In genomic region chr18:49910019-49910418, GRCh38 we compare ENCODE assay signal across 20 cellular contexts.
"Had no signal": no experiment of that assay in that cellular context is flagged by ENCODE, and none has a peak within 500 bp of the region (broad histone marks: within the 10 kb centered on the region; RNA-seq: fewer than 3 reads in every experiment).

No MANE protein-coding gene starts in this region.

- H3K4me2 ChIP-seq: smooth muscle cell had no signal

- ATAC-seq: naive thymus-derived CD8-positive, alpha-beta T cell; right lobe of liver; stimulated activated memory B cell treated with anti-CD40 and anti-IgM and Interleukin-4, amounts not matched to agents 10 μg/mL and 1 μg/mL and 100 μg/mL, for 72 hours; stimulated activated naive CD8-positive, alpha-beta T cell treated with anti-CD3 and anti-CD28 coated beads, Interleukin-15, amount 100 ng/mL, for 72 hours had no signal

- H3K36me3 ChIP-seq: left ventricle myocardium inferior, neutrophil, ovary, right atrium auricular region, right lobe of liver, tibial nerve, uterus had no signal

- H3K27ac ChIP-seq: left ventricle myocardium inferior, neutrophil, ovary, right atrium auricular region, right lobe of liver, tibial nerve, uterus had no signal

- DNase-seq: islet precursor cell; left ventricle myocardium inferior; naive thymus-derived CD8-positive, alpha-beta T cell; occipital lobe; ovary; right lobe of liver; stimulated activated CD4-positive, alpha-beta T cell treated with anti-CD3 and anti-CD28 coated beads, Interleukin-1b, Interleukin-23, amount 100 ng/mL, for 48 hours; stimulated activated CD4-positive, alpha-beta T cell treated with anti-CD3 and anti-CD28 coated beads, Interleukin-2, amount 100 ng/mL, for 48 hours; stimulated activated CD4-positive, alpha-beta T cell treated with anti-CD3 and anti-CD28 coated beads, Interleukin-4, amount 100 ng/mL, for 4 hours; stimulated activated CD8-positive, alpha-beta memory T cell treated with anti-CD3 and anti-CD28 coated beads, Interleukin-4, amount 100 ng/mL, for 48 hours; stimulated activated naive CD4-positive, alpha-beta T cell treated with Interleukin-2 at 50 U/mL for 16 hours; stimulated activated naive CD8-positive, alpha-beta T cell treated with anti-CD3 and anti-CD28 coated beads, Interleukin-15, amount 100 ng/mL, for 72 hours; substantia nigra; uterus had no signal

- H3K4me3 ChIP-seq: left ventricle myocardium inferior, lung, ovary, right atrium auricular region, right lobe of liver, smooth muscle cell, tibial nerve, uterus had no signal

- H3K9me3 ChIP-seq: left ventricle myocardium inferior, neutrophil, ovary, right atrium auricular region, right lobe of liver, tibial nerve, uterus had no signal

- H3K27me3 ChIP-seq: neutrophil, ovary, right atrium auricular region, right lobe of liver, tibial nerve, uterus had no signal

- H3K4me1 ChIP-seq: left ventricle myocardium inferior, right atrium auricular region, tibial nerve, uterus had no signal
